ENCODE assay signal across 1 cellular context in genomic region chr2:234175649-234176048, GRCh38.
A peak's percentile ranks its signal among the peaks of the same experiment; 100 is the strongest.
TF ChIP-seq lines count a peak whose summit lies in the region.

No MANE protein-coding gene starts in this region.

TF ChIP-seq in K562, 482 proteins besides CTCF, POLR2A, EP300 and RAD21 (continued from another document):
- TF ChIP-seq PRDM10 (IDR thresholded peaks at IDR 0.05; ENCODE audit: partially characterized antibody) (peak; percentile 20), COPS2 (conservative IDR thresholded peaks at IDR 0.05) (no peak), HMG20B (CRISPR knock-in tag; IDR thresholded peaks at IDR 0.05) (no peak), TOE1 (IDR thresholded peaks at IDR 0.05; ENCODE audit: borderline replicate concordance) (peak; percentile 48; the same call in 1 of the 2 replicates), TOE1 (CRISPR knock-in tag; IDR thresholded peaks at IDR 0.05; ENCODE audit: borderline replicate concordance, low read depth) (no peak), RAD51 (IDR thresholded peaks at IDR 0.05; ENCODE audit: borderline replicate concordance, low read depth) (peak; percentile 57; the same call in 1 of the 2 replicates)
TF ChIP-seq in K562: peak in this region for 4.
